In genomic region chr5:75885321-75885720, GRCh38 we compare ENCODE assay signal across 23 cellular contexts.
"Had no signal": no experiment of that assay in that cellular context is flagged by ENCODE, and none has a peak within 500 bp of the region (broad histone marks: within the 10 kb centered on the region; RNA-seq: fewer than 3 reads in every experiment).

No MANE protein-coding gene starts in this region.

- H3K36me3 ChIP-seq: brain microvascular endothelial cell, cardiac muscle cell had no signal

- ATAC-seq: T-cell had no signal

- H3K27me3 ChIP-seq: brain microvascular endothelial cell, cardiac muscle cell had no signal

- H3K27ac ChIP-seq: brain microvascular endothelial cell, cardiac muscle cell, SK-N-MC had no signal

- H3K4me3 ChIP-seq: cardiac muscle cell, SK-N-MC had no signal

- DNase-seq: activated B cell treated with CpG ODN at 0.5 μM for 24 hours; activated CD4-positive, alpha-beta memory T cell treated with anti-CD3 and anti-CD28 coated beads, Interleukin-2, amount 10 ng/mL, durations not matched to agents 7 days and 5 days; activated CD4-positive, alpha-beta T cell treated with anti-CD3 and anti-CD28 coated beads, Interleukin-2, amount 50 U/mL, for 1 hour; activated CD8-positive, alpha-beta memory T cell treated with anti-CD3 and anti-CD28 coated beads, Interleukin-2, amount 50 U/mL, for 4 hours; activated gamma-delta T cell treated with Interleukin-2 at 50 U/mL for 16 hours; activated naive CD4-positive, alpha-beta T cell treated with anti-CD3 and anti-CD28 coated beads, Interleukin-2, amount 10 ng/mL, durations not matched to agents 7 days and 5 days; activated naive CD8-positive, alpha-beta T cell treated with anti-CD3 and anti-CD28 coated beads for 36 hours; activated T-cell treated with anti-CD3 and anti-CD28 coated beads, Interleukin-2, amount 50 U/mL, for 72 hours; cerebellar nuclear complex; KG1; NCI-H1105 treated with DMSO at 0.1 percent for 48 hours; NCI-H1436 treated with DMSO at 0.1 percent for 48 hours; NCI-H187; NCI-H2081; NCI-H446; NCI-H524; SIG-M5; T-cell; T-helper 2 cell; T1000 had no signal
